In the genomic region with DNA sequence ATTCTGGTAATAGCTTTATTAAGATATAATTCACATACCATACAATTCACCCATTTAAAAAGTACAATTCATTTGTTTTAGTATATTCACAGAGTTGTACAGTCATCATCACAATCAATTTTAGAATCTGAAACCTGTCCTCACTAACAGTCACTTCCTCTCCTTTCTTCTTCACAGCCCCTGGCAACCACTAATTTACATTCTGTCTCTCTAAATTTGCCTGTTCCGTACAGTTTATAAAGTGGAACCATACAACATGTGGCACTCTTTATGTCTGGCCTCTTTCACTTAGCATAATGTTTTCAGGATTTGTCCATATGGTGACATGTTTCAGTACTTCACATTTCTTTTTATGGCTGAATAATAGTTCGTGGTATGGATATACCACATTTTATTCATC, we compare ENCODE assay signal across 1 cellular context.
TF ChIP-seq lines count a peak whose summit lies in the region.

No MANE protein-coding gene starts in this region.

TF ChIP-seq in WTC11, 78 proteins besides CTCF, POLR2A, EP300 and RAD21 (continued from another document):
- TF ChIP-seq, protein P1, sequence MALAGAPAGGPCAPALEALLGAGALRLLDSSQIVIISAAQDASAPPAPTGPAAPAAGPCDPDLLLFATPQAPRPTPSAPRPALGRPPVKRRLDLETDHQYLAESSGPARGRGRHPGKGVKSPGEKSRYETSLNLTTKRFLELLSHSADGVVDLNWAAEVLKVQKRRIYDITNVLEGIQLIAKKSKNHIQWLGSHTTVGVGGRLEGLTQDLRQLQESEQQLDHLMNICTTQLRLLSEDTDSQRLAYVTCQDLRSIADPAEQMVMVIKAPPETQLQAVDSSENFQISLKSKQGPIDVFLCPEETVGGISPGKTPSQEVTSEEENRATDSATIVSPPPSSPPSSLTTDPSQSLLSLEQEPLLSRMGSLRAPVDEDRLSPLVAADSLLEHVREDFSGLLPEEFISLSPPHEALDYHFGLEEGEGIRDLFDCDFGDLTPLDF (CRISPR knock-in tag; IDR thresholded peaks at IDR 0.05), result no peak
- TF ChIP-seq, protein P2, sequence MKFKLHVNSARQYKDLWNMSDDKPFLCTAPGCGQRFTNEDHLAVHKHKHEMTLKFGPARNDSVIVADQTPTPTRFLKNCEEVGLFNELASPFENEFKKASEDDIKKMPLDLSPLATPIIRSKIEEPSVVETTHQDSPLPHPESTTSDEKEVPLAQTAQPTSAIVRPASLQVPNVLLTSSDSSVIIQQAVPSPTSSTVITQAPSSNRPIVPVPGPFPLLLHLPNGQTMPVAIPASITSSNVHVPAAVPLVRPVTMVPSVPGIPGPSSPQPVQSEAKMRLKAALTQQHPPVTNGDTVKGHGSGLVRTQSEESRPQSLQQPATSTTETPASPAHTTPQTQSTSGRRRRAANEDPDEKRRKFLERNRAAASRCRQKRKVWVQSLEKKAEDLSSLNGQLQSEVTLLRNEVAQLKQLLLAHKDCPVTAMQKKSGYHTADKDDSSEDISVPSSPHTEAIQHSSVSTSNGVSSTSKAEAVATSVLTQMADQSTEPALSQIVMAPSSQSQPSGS (CRISPR knock-in tag; IDR thresholded peaks at IDR 0.05; ENCODE audit: borderline replicate concordance, low read depth), result no peak
- no peak for TF ChIP-seq CBFB (CRISPR knock-in tag; IDR thresholded peaks at IDR 0.05; ENCODE audit: low read depth)
- no peak for TF ChIP-seq NFATC4 (CRISPR knock-in tag; IDR thresholded peaks at IDR 0.05)
- no peak for TF ChIP-seq FOXP1 (CRISPR knock-in tag; IDR thresholded peaks at IDR 0.05; ENCODE audit: borderline replicate concordance)
- no peak for TF ChIP-seq ESRRA (CRISPR knock-in tag; IDR thresholded peaks at IDR 0.05; ENCODE audit: borderline replicate concordance)
- TF ChIP-seq, protein P3, sequence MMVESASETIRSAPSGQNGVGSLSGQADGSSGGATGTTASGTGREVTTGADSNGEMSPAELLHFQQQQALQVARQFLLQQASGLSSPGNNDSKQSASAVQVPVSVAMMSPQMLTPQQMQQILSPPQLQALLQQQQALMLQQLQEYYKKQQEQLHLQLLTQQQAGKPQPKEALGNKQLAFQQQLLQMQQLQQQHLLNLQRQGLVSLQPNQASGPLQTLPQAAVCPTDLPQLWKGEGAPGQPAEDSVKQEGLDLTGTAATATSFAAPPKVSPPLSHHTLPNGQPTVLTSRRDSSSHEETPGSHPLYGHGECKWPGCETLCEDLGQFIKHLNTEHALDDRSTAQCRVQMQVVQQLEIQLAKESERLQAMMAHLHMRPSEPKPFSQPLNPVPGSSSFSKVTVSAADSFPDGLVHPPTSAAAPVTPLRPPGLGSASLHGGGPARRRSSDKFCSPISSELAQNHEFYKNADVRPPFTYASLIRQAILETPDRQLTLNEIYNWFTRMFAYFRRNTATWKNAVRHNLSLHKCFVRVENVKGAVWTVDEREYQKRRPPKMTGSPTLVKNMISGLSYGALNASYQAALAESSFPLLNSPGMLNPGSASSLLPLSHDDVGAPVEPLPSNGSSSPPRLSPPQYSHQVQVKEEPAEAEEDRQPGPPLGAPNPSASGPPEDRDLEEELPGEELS (CRISPR knock-in tag; IDR thresholded peaks at IDR 0.05), result no peak
- TF ChIP-seq PRRX2 (CRISPR knock-in tag; IDR thresholded peaks at IDR 0.05), result no peak
- no peak for TF ChIP-seq RORB (CRISPR knock-in tag; IDR thresholded peaks at IDR 0.05)
- TF ChIP-seq ETV6 (CRISPR knock-in tag; IDR thresholded peaks at IDR 0.05), result no peak
- TF ChIP-seq, protein P4, sequence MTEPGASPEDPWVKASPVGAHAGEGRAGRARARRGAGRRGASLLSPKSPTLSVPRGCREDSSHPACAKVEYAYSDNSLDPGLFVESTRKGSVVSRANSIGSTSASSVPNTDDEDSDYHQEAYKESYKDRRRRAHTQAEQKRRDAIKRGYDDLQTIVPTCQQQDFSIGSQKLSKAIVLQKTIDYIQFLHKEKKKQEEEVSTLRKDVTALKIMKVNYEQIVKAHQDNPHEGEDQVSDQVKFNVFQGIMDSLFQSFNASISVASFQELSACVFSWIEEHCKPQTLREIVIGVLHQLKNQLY (CRISPR knock-in tag; IDR thresholded peaks at IDR 0.05), result no peak
TF ChIP-seq in WTC11: peak in this region for 0.
